ENCODE assay signal across 8 cellular contexts in the genomic region with DNA sequence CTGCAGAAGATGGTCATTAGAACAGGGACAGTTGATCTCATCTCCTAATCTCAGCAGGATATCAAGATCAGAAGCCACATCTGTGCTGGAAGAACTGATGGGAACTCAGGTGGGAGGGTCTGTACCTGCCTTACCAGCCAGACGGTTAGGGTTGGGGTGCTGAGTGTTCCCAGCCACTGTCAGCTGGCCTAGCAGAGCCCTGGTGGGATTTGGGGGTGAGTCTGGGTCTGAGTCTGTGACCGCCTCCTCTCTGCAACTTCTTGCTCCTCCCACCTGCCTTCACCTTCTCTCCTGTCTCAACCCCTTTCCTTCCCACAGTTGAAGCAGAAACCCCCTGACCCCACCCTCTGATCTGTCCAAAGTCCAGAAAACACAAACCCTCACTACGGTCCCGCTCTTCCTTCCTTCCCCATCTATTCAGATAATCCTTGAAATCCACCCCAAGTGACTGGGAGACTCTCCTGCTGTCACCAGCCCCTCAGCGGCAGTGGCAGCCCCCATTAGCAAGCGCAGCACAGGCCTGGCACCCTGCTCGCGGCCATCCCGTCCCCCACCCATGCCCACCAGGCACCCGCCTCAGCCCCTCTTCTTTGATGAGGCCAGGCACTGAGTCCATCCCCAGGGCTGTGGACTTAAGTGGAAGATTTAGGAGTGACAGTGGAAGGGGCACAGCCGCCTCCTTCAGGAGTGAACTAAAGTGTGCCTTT.
"Had no signal": no experiment of that assay in that cellular context is flagged by ENCODE, and none has a peak within 500 bp of the region (broad histone marks: within the 10 kb centered on the region; RNA-seq: fewer than 3 reads in every experiment).

No MANE protein-coding gene starts in this region.

- H3K27ac Mint-ChIP-seq: nephron had no signal

- DNase-seq: foreskin keratinocyte; mucosa of descending colon; sigmoid colon; stimulated activated CD4-positive, alpha-beta T cell treated with anti-CD3 and anti-CD28 coated beads, Interleukin-12 subunit alpha, Interleukin-12 subunit beta, amount 100 ng/mL, for 4 hours; SW 1271; thyroid gland had no signal

- ATAC-seq: activated CD4-positive, CD25-positive, alpha-beta regulatory T cell treated with anti-CD3 and anti-CD28 coated beads, Interleukin-2, amount 50 U/mL, for 24 hours; foreskin keratinocyte; mucosa of descending colon had no signal

- H3K4me3 Mint-ChIP-seq: nephron had no signal

- H3K4me1 Mint-ChIP-seq: nephron had no signal
